ENCODE assay signal across 7 cellular contexts in the genomic region with DNA sequence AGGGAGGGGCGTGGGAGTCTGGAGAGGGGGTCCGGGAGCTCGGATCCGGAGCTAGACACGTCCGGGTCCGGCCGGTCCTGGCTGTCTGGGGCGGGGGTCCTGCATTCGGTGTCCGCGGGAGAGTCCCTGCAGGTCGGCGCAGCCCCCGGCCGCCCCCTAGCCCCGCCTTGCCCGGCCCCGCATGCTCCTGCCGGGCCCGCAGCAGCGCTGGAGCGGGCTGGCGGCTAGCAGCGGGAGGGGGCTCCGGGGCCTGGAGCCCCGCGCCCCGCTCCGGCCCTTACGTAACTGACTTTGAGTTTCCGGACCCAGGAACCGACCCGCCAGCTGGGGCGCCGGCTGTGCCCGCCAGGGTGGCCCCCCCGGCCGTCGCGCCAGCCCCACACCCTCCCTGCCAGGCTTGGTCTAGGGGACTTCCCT. TPM values are rescaled to one million over a fixed set of nuclear protein-coding genes. Genes with fewer than 3 reads are reported as not detected.
DNase-seq lines count a peak whose midpoint lies in the region; ATAC-seq and TF ChIP-seq lines count a peak whose summit lies in the region.

No MANE protein-coding gene starts in this region.

- CTCF ChIA-PET in T-cell (lab: Charles Lee), result interaction anchor here in 1 of 2 donors (0.6 to 0.7 kb wide), 2 partner anchors 41 to 113 kb away, joined by 3 to 4 read pairs; no protein-coding TSS in a partner anchor

- DNase-seq in T-cell, result peak in 31 of 34 experiments; percentile 16 to 70 (median 42)
- DNase-seq in brain microvascular endothelial cell, result no peak
- DNase-seq in left colon, result peak; percentile 44 to 57
- DNase-seq in cortex of kidney (lab: John Stamatoyannopoulos, UW), result no peak
- no peak for DNase-seq in EL

- no peaks in the 10 kb centered on the region for H3K36me3 ChIP-seq in brain microvascular endothelial cell (replicated peaks)

- intact Hi-C loops in left colon (cut with DNase I, micrococcal nuclease), result loop anchor here in 1 of 2 donors (10.0 kb wide), 1 partner anchor 317 kb away; no protein-coding TSS in a partner anchor

- no peaks in the 10 kb centered on the region for H3K27me3 ChIP-seq in brain microvascular endothelial cell (replicated peaks)

- TF ChIP-seq CTCF in brain microvascular endothelial cell (IDR thresholded peaks at IDR 0.05; ENCODE audit: low read depth, low read length, missing control alignments), result no peak

- peaks cover 4% of the 10 kb centered on the region for H3K36me3 Mint-ChIP-seq in T-cell
- H3K36me3 Mint-ChIP-seq in stimulated activated memory B cell treated with anti-CD40 and anti-IgM and Interleukin-4, amounts not matched to agents 10 μg/mL and 1 μg/mL and 100 μg/mL, for 72 hours, result peaks cover 12% of the 10 kb centered on the region

- peaks cover 54 to 62% (median 56%) of the 10 kb centered on the region in 3 donors for H3K4me1 Mint-ChIP-seq in T-cell
- H3K4me1 Mint-ChIP-seq in stimulated activated memory B cell treated with anti-CD40 and anti-IgM and Interleukin-4, amounts not matched to agents 10 μg/mL and 1 μg/mL and 100 μg/mL, for 72 hours, result peaks cover 83% of the 10 kb centered on the region

- POLR2A ChIA-PET in T-cell (lab: Charles Lee), result no interaction called here

- peak overlapping the region; percentile 69 for H3K4me3 ChIP-seq in brain microvascular endothelial cell (ENCODE audit: low read depth, low read length)

- H3K27me3 Mint-ChIP-seq in T-cell, result no peaks in the 10 kb centered on the region
- H3K27me3 Mint-ChIP-seq in stimulated activated memory B cell treated with anti-CD40 and anti-IgM and Interleukin-4, amounts not matched to agents 10 μg/mL and 1 μg/mL and 100 μg/mL, for 72 hours, result no peaks in the 10 kb centered on the region

- ATAC-seq in GM21619 (IDR thresholded peaks at IDR 0.05; ENCODE audit: unreplicated experiment) (peak; percentile 10), T-cell (replicated peaks in 1 of 4) (peak; percentile 3 to 15 (median 10)), left colon (peak; percentile 36)
- peak; percentile 64 for ATAC-seq in stimulated activated memory B cell treated with anti-CD40 and anti-IgM and Interleukin-4, amounts not matched to agents 10 μg/mL and 1 μg/mL and 100 μg/mL, for 72 hours

- H3K4me3 Mint-ChIP-seq in T-cell, result peak overlapping the region; percentile 84 to 94 (median 92)
- peak overlapping the region; percentile 84 for H3K4me3 Mint-ChIP-seq in stimulated activated memory B cell treated with anti-CD40 and anti-IgM and Interleukin-4, amounts not matched to agents 10 μg/mL and 1 μg/mL and 100 μg/mL, for 72 hours

- peak overlapping the region; percentile 82 to 91 for H3K27ac Mint-ChIP-seq in T-cell
- peak overlapping the region; percentile 83 for H3K27ac Mint-ChIP-seq in stimulated activated memory B cell treated with anti-CD40 and anti-IgM and Interleukin-4, amounts not matched to agents 10 μg/mL and 1 μg/mL and 100 μg/mL, for 72 hours

- H3K9me3 Mint-ChIP-seq in T-cell, result no peaks in the 10 kb centered on the region
- no peaks in the 10 kb centered on the region for H3K9me3 Mint-ChIP-seq in stimulated activated memory B cell treated with anti-CD40 and anti-IgM and Interleukin-4, amounts not matched to agents 10 μg/mL and 1 μg/mL and 100 μg/mL, for 72 hours

- in situ Hi-C loops in brain microvascular endothelial cell (cut with HindIII; ENCODE audit: low pct_ligation_motif_present, low sequenced_read_pairs), result no loop called here

- no peak overlapping the region for H3K27ac ChIP-seq in brain microvascular endothelial cell

RNA-seq across cellular contexts. Expression of gene EPB41, which starts 26.9 kb away (rescaled TPM):
- total RNA-seq in T-cell (100 to 1,000 TPM; 199 to 257 (median 241) TPM), left colon (10 to 100 TPM; 68.0 to 78.7 TPM)

Comparison
In these comparisons a context has a peak if more than half of its experiments do, and no peak if none do; other contexts are left out.
1. ATAC-seq: peak in every context shown above with its lines; median percentile 64 in stimulated activated memory B cell treated with anti-CD40 and anti-IgM and Interleukin-4, amounts not matched to agents 10 μg/mL and 1 μg/mL and 100 μg/mL, for 72 hours; 36 in left colon; 10 in GM21619; 10 in T-cell.
2. DNase-seq: peak in T-cell (31 of 34) and left colon (2 of 2); none in brain microvascular endothelial cell (single experiment), cortex of kidney (single experiment) and EL (single experiment).